1 cellular context compared by ENCODE assay signal in genomic region chr4:47486306-47486705, GRCh38.
TF ChIP-seq lines count a peak whose summit lies in the region.

No MANE protein-coding gene starts in this region.

TF ChIP-seq in IMR-90, 13 proteins besides CTCF, POLR2A, EP300 and RAD21 (continued from another document):
- TF ChIP-seq USF2 (IDR thresholded peaks at IDR 0.05; ENCODE audit: low read depth, low read length), result no peak
